16 cellular contexts compared by ENCODE assay signal in genomic region chr2:166344286-166345113, GRCh38. TPM values are rescaled to one million over a fixed set of nuclear protein-coding genes. Genes with fewer than 3 reads are reported as not detected.
DNase-seq lines count a peak whose midpoint lies in the region; ATAC-seq, FAIRE-seq and TF ChIP-seq lines count a peak whose summit lies in the region.
"Had no signal": no experiment of that assay in that cellular context is flagged by ENCODE, and none has a peak within 500 bp of the region (broad histone marks: within the 10 kb centered on the region; RNA-seq: fewer than 3 reads in every experiment).

No MANE protein-coding gene starts in this region.

- ATAC-seq in psoas muscle: no peak
- ATAC-seq: activated CD8-positive, alpha-beta memory T cell treated with anti-CD3 and anti-CD28 coated beads, Interleukin-2, amount 10 ng/mL, durations not matched to agents 7 days and 5 days; naive thymus-derived CD4-positive, alpha-beta T cell; stimulated activated effector memory CD8-positive, alpha-beta T cell treated with anti-CD3 and anti-CD28 coated beads, Interleukin-12 subunit alpha, Interleukin-12 subunit beta, amount 100 ng/mL, for 72 hours had no signal

- H3K9me2 ChIP-seq in SK-N-SH: no peaks in the 10 kb centered on the region

- no peaks in the 10 kb centered on the region for H4K20me1 ChIP-seq in SK-N-SH (ENCODE audit: insufficient read depth)

- CTCF ChIA-PET in SK-N-SH (lab: Yijun Ruan, JAX): interaction anchor here (0.9 to 3.7 kb wide), 6 partner anchors 13 to 172 kb away, joined by 3 to 15 read pairs (median 4); no protein-coding TSS in a partner anchor

- FAIRE-seq in GM12892 (lab: Jason Lieb, UNC): no peak

- H3K9me3 ChIP-seq in SK-N-SH (no peaks in the 10 kb centered on the region), SJCRH30 (replicated peaks) (no peaks in the 10 kb centered on the region), psoas muscle (no peaks in the 10 kb centered on the region)

- peak in 1 of 2 experiments; percentile 72; a peak in 2 of 4 replicates for TF ChIP-seq EP300 in SK-N-SH (IDR thresholded peaks at IDR 0.05; ENCODE audit: borderline replicate concordance in 1 of 2, low read depth in 1 of 2, low read length in 1 of 2)

- TF ChIP-seq CTCF in SK-N-SH (IDR thresholded peaks at IDR 0.05) (no peak), fibroblast of the aortic adventitia (IDR thresholded peaks at IDR 0.05; ENCODE audit: insufficient read depth, low read length) (no peak), psoas muscle (IDR thresholded peaks at IDR 0.05) (no peak)

- H3K79me2 ChIP-seq in SK-N-SH (ENCODE audit: insufficient read depth): no peaks in the 10 kb centered on the region

- 49% methylated on average over 4 of the region's 4 CpGs for WGBS in SK-N-SH (ENCODE audit: low lambda C conversion rate)
- whole genome bisulfite sequencing in psoas muscle, 3 donors: 72 to 75% (median 75%) methylated on average over 4 of the region's 4 CpGs

- peaks cover 17 to 35% of the 10 kb centered on the region in 2 experiments; a peak in 3 of 4 replicates for H3K4me1 ChIP-seq in SK-N-SH (ENCODE audit: control insufficient read depth in 1 of 2, insufficient read depth in 2 of 2, low read depth in 1 of 2, low read length in 1 of 2)
- H3K4me1 ChIP-seq in rectal smooth muscle tissue (ENCODE audit: control insufficient read depth, insufficient read depth, low read length): no peaks in the 10 kb centered on the region
- peaks cover 27% of the 10 kb centered on the region for H3K4me1 ChIP-seq in SJCRH30
- H3K4me1 ChIP-seq in psoas muscle: no peaks in the 10 kb centered on the region

- H3K27me3 ChIP-seq in SK-N-SH (ENCODE audit: insufficient read depth): no peaks in the 10 kb centered on the region
- no peaks in the 10 kb centered on the region for H3K27me3 ChIP-seq in rectal smooth muscle tissue (ENCODE audit: control insufficient read depth, insufficient read depth, low read length)
- H3K27me3 ChIP-seq in SJCRH30: no peaks in the 10 kb centered on the region
- H3K27me3 ChIP-seq in psoas muscle (ENCODE audit: insufficient read depth in 3 of 3, low read length in 2 of 3): no peaks in the 10 kb centered on the region

- POLR2A ChIA-PET in SK-N-SH (lab: Yijun Ruan, JAX): interaction anchor here (0.7 kb wide), 1 partner anchor 31 kb away, joined by 4 read pairs; the partner anchor contains the start of gene SCN9A

- H3K9ac ChIP-seq in SK-N-SH: peak overlapping the region; percentile 20; the same call in 1 of the 2 replicates
- no peak overlapping the region for H3K9ac ChIP-seq in rectal smooth muscle tissue (ENCODE audit: low read length)

- no peak for TF ChIP-seq POLR2A in GM12892 (IDR thresholded peaks at IDR 0.05; ENCODE audit: low read depth, low read length)

- 0 out of 2 replicates have a peak, but pooled peaks have one; percentile 0 for TF ChIP-seq RAD21 in SK-N-SH (IDR thresholded peaks at IDR 0.05; ENCODE audit: low read length)

- DNase-seq in EL: peak; percentile 65
- DNase-seq in SK-N-SH: peak; percentile 38
- DNase-seq in fibroblast of the aortic adventitia (ENCODE audit: low read depth): peak; percentile 66
- no peak for DNase-seq in SJCRH30
- no peak for DNase-seq in LoVo (ENCODE audit: low spot score)
- no peak for DNase-seq in psoas muscle
- no peak for DNase-seq in GM12892 (ENCODE audit: insufficient read length)
- DNase-seq: activated CD8-positive, alpha-beta memory T cell treated with anti-CD3 and anti-CD28 coated beads, Interleukin-2, amount 10 ng/mL, durations not matched to agents 7 days and 5 days; DMS 273 treated with DMSO at 0.1 percent for 48 hours; effector memory CD4-positive, alpha-beta T cell; H7; naive thymus-derived CD4-positive, alpha-beta T cell; NCI-H2171 treated with DMSO at 0.1 percent for 48 hours; RPMI8226 had no signal

- H3K4me3 ChIP-seq in SK-N-SH (ENCODE audit: low read depth in 2 of 2, low read length in 1 of 2) (no peak overlapping the region), fibroblast of the aortic adventitia (ENCODE audit: low read depth, low read length) (no peak overlapping the region), rectal smooth muscle tissue (ENCODE audit: low read length) (no peak overlapping the region), SJCRH30 (no peak overlapping the region), psoas muscle (no peak overlapping the region)

- peaks cover 13% of the 10 kb centered on the region for H3F3A ChIP-seq in SK-N-SH (replicated peaks; ENCODE audit: insufficient read depth)

- H3K36me3 ChIP-seq in SK-N-SH (replicated peaks in 1 of 2; ENCODE audit: control insufficient read depth in 1 of 2, insufficient read depth in 2 of 2, low read length in 1 of 2) (no peaks in the 10 kb centered on the region), rectal smooth muscle tissue (ENCODE audit: control insufficient read depth, insufficient read depth, low read length) (no peaks in the 10 kb centered on the region), SJCRH30 (no peaks in the 10 kb centered on the region), psoas muscle (ENCODE audit: insufficient read depth in 1 of 2, low read depth in 1 of 2) (no peaks in the 10 kb centered on the region)

- peak overlapping the region; percentile 73 for H2AFZ ChIP-seq in SK-N-SH (ENCODE audit: low read depth)

- H3K27ac ChIP-seq in SK-N-SH (ENCODE audit: low read depth in 2 of 2, low read length in 1 of 2): peak overlapping the region; percentile 87 to 96
- H3K27ac ChIP-seq in rectal smooth muscle tissue (ENCODE audit: low read depth, low read length): peak overlapping the region; percentile 10
- no peak overlapping the region for H3K27ac ChIP-seq in SJCRH30
- no peak overlapping the region for H3K27ac ChIP-seq in psoas muscle

- intact Hi-C loops in psoas muscle (cut with DNase I): no loop called here

- peak overlapping the region; percentile 45 for H3K4me2 ChIP-seq in SK-N-SH

TF ChIP-seq in SK-N-SH, 30 proteins besides CTCF, POLR2A, EP300 and RAD21 (continues in another document):
- TF ChIP-seq ELF1 (IDR thresholded peaks at IDR 0.05) (no peak), JUND (IDR thresholded peaks at IDR 0.05) (0 out of 2 replicates have a peak, but pooled peaks have one; percentile 5), MXI1 (IDR thresholded peaks at IDR 0.05; ENCODE audit: low read depth, low read length) (0 out of 2 replicates have a peak, but pooled peaks have one; percentile 23), POLR2AphosphoS5 (IDR thresholded peaks at IDR 0.05; ENCODE audit: low read depth, low read length) (peak; percentile 23; the same call in 1 of the 2 replicates), MEF2A (IDR thresholded peaks at IDR 0.05; ENCODE audit: borderline replicate concordance, low read depth) (no peak), GATA2 (CRISPR knock-in tag; IDR thresholded peaks at IDR 0.05) (peak; percentile 77), TCF12 (IDR thresholded peaks at IDR 0.05) (peak; percentile 51), USF2 (IDR thresholded peaks at IDR 0.05; ENCODE audit: borderline replicate concordance, low read depth, low read length) (no peak), SMC3 (IDR thresholded peaks at IDR 0.05; ENCODE audit: low read depth, low read length) (no peak), USF1 (IDR thresholded peaks at IDR 0.05; ENCODE audit: borderline replicate concordance, low read depth) (no peak)
- TF ChIP-seq, protein P1, sequence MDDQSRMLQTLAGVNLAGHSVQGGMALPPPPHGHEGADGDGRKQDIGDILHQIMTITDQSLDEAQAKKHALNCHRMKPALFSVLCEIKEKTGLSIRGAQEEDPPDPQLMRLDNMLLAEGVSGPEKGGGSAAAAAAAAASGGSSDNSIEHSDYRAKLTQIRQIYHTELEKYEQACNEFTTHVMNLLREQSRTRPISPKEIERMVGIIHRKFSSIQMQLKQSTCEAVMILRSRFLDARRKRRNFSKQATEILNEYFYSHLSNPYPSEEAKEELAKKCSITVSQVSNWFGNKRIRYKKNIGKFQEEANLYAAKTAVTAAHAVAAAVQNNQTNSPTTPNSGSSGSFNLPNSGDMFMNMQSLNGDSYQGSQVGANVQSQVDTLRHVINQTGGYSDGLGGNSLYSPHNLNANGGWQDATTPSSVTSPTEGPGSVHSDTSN (IDR thresholded peaks at IDR 0.05): peak; percentile 24; the same call in 1 of the 2 replicates

RNA-seq across cellular contexts. Expression of gene SCN9A, which starts 31.2 kb away (rescaled TPM):
- polyA plus RNA-seq in SK-N-SH (2012; rRNA removed) (5.9 and 7.8 TPM in 2 replicates), psoas muscle (under 1 TPM; 0.06 to 0.10 (median 0.08) TPM)
- polyA plus RNA-seq in SK-N-SH (2012; cell fraction: cytosol; rRNA removed): 7.2 and 7.3 TPM in 2 replicates
- polyA plus RNA-seq in SK-N-SH (2012; cell fraction: nucleus; rRNA removed): 6.0 and 12.7 TPM in 2 replicates
- total RNA-seq in fibroblast of the aortic adventitia (ENCODE audit: low replicate concordance) (14.0 and 22.9 TPM in 2 replicates), psoas muscle (1 to 10 TPM in 1 of 4 donors, under 1 TPM in 3; 0.34 to 1.1 (median 0.41) TPM)
- total RNA-seq in SJCRH30 (2014; rRNA removed; shearing (Covaris generic)): 4.3 and 4.7 TPM in 2 replicates
- 0.04 TPM for polyA plus RNA-seq in GM12892 (2012; ENCODE audit: missing spikeins)
- total RNA-seq: activated CD8-positive, alpha-beta memory T cell treated with anti-CD3 and anti-CD28 coated beads, Interleukin-2, amount 10 ng/mL, durations not matched to agents 7 days and 5 days had no signal

Comparison
In these comparisons a context has a peak if more than half of its experiments do, and no peak if none do; other contexts are left out.
1. DNase-seq: peak in EL (single experiment), SK-N-SH (single experiment) and fibroblast of the aortic adventitia (single experiment); none in SJCRH30 (0 of 2), LoVo (single experiment), psoas muscle (0 of 2) and GM12892 (single experiment).
2. H3K27ac ChIP-seq: peak in SK-N-SH (2 of 2) and rectal smooth muscle tissue (single experiment); none in SJCRH30 (single experiment) and psoas muscle (single experiment).